In the genomic region with DNA sequence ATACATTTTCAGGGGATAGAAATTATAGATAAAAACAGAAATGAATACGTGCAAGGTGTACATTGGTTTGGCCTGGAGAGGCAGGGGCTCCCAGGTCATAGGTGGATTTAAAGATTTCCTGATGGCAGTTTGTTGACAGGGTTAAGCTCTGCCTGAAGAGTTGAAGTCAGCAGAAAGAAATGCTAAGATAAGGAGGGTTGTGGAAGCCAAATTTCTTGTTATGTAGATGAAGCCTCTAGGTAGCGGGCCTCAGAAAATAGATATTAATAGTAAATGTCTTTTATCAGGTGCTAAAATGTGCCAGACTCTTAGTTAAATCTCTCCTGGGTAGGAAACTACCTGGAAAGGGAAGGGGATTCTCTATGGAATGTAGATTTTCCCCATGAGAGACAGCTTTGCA, we compare ENCODE assay signal across 21 cellular contexts.
"Had no signal": no experiment of that assay in that cellular context is flagged by ENCODE, and none has a peak within 500 bp of the region (broad histone marks: within the 10 kb centered on the region; RNA-seq: fewer than 3 reads in every experiment).

No MANE protein-coding gene starts in this region.

- DNase-seq: IMR-90, Karpas-422, KG1, MG63, NCI-H1092, NCI-H1105 treated with DMSO at 0.1 percent for 48 hours, NCI-H1417 treated with DMSO at 0.1 percent for 48 hours, NCI-H146, NCI-H1694 treated with DMSO at 0.1 percent for 48 hours, NCI-H1930, NCI-H2081, NCI-H2107, NCI-H2227 treated with DMSO at 0.1 percent for 48 hours, NCI-H524, NCI-H526 treated with DMSO at 0.1 percent for 48 hours, NCI-H774, RPMI8226, SHP77 treated with DMSO at 0.1 percent for 48 hours, SJCRH30 had no signal

- H3K9me3 ChIP-seq: MG63, SJCRH30 had no signal

- H3K27ac ChIP-seq: SJCRH30 had no signal

- H3K4me1 ChIP-seq: SJCRH30 had no signal

- H3K4me3 ChIP-seq: MG63, SJCRH30 had no signal

- H3K36me3 ChIP-seq: MG63, SJCRH30 had no signal

- H3K27me3 ChIP-seq: MG63 had no signal

- ATAC-seq: HepG2, SK-N-SH treated with all-trans-retinoic acid at 6 μM for 48 hours had no signal
